Comparison of ENCODE assay signal across 26 cellular contexts in the genomic region with DNA sequence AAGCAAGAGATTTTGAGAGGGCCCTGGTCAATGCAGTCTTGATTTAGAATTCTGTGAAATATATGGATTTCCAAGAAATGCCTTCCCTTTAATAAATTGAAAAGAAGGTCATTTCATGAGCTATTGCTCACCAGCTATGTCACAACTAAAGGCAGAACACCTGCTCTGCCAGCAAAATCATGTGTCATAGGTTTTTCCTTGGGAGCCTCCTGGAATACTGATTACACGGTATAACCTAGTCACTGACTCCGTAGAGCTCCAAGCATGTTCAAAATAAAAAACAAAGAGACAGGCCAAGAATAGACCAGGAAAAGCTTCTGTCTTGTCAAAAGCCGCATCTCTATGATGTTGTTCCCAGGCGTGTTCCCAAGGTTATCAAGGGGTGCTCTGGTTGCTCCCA.
"Had no signal": no experiment of that assay in that cellular context is flagged by ENCODE, and none has a peak within 500 bp of the region (broad histone marks: within the 10 kb centered on the region; RNA-seq: fewer than 3 reads in every experiment).

No MANE protein-coding gene starts in this region.

- H3K4me3 ChIP-seq: heart right ventricle, ovary, skin epidermis, thoracic aorta had no signal

- H3K4me1 Mint-ChIP-seq: activated B cell treated with CpG ODN at 0.5 μM for 24 hours had no signal

- DNase-seq: activated B cell treated with CpG ODN at 0.5 μM for 24 hours; activated CD4-positive, alpha-beta T cell treated with anti-CD3 and anti-CD28 coated beads, Interleukin-2, amount 50 U/mL, for 1 hour; activated CD8-positive, alpha-beta T cell treated with anti-CD3 and anti-CD28 coated beads for 36 hours; activated T-cell treated with anti-CD3 and anti-CD28 coated beads, Interleukin-2, amount 50 U/mL, for 4 hours; anterior cingulate cortex; dermis blood vessel endothelial cell; effector CD4-positive, alpha-beta T cell; erythroblast; foreskin melanocyte; heart right ventricle; left ventricle myocardium superior; ovary; retina; stimulated activated CD4-positive, alpha-beta T cell treated with anti-CD3 and anti-CD28 coated beads, Interleukin-12 subunit alpha, Interleukin-12 subunit beta, amount 100 ng/mL, for 4 hours; stimulated activated CD4-positive, alpha-beta T cell treated with anti-CD3 and anti-CD28 coated beads, Interleukin-4, amount 100 ng/mL, for 1 hour; stimulated activated naive CD8-positive, alpha-beta T cell treated with anti-CD3 and anti-CD28 coated beads, Interleukin-15, Interleukin-2, amounts not matched to agents 100 U/mL and 50 U/mL, for 24 hours; T-cell had no signal

- H3K36me3 ChIP-seq: heart right ventricle, ovary, thoracic aorta had no signal

- H3K27me3 ChIP-seq: ovary had no signal

- H3K27ac Mint-ChIP-seq: activated B cell treated with CpG ODN at 0.5 μM for 24 hours; activated CD8-positive, alpha-beta T cell treated with anti-CD3 and anti-CD28 coated beads for 36 hours; activated naive CD4-positive, alpha-beta T cell treated with anti-CD3 and anti-CD28 coated beads, Interleukin-2, amount 50 U/mL, for 72 hours; activated T-helper 2 cell treated with anti-CD3 and anti-CD28 coated beads, Interferon-gamma antibody, Interleukin-2, Interleukin-4, amounts not matched to agents 10 μg/mL and 5 μg/mL and 100 μg/mL, durations not matched to agents 14 hours and 24 hours and 36 hours; nephron; progenitor cell of endocrine pancreas; T-cell; T-helper 2 cell treated with Interferon-gamma antibody and Interleukin-4, amounts not matched to agents 5 μg/mL and 100 μg/mL, for 36 hours; type B pancreatic cell had no signal

- ATAC-seq: activated CD8-positive, alpha-beta T cell treated with anti-CD3 and anti-CD28 coated beads for 36 hours; activated naive CD4-positive, alpha-beta T cell treated with anti-CD3 and anti-CD28 coated beads, Interleukin-2, amount 50 U/mL, for 72 hours; activated T-cell treated with anti-CD3 and anti-CD28 coated beads, Interleukin-2, amount 50 U/mL, for 4 hours; heart right ventricle; left ventricle myocardium superior; sciatic nerve; stimulated activated naive CD8-positive, alpha-beta T cell treated with anti-CD3 and anti-CD28 coated beads, Interleukin-15, Interleukin-2, amounts not matched to agents 100 U/mL and 50 U/mL, for 24 hours; T-cell had no signal

- H3K4me1 ChIP-seq: heart right ventricle had no signal

- H3K27ac ChIP-seq: heart right ventricle, ovary, thoracic aorta had no signal

- H3K4me3 Mint-ChIP-seq: activated B cell treated with CpG ODN at 0.5 μM for 24 hours; activated CD8-positive, alpha-beta T cell treated with anti-CD3 and anti-CD28 coated beads for 36 hours; activated T-cell treated with anti-CD3 and anti-CD28 coated beads, Interleukin-2, amount 50 U/mL, for 4 hours; nephron; T-cell; T-helper 2 cell treated with Interferon-gamma antibody and Interleukin-4, amounts not matched to agents 5 μg/mL and 100 μg/mL, for 36 hours; type B pancreatic cell had no signal

- H3K36me3 Mint-ChIP-seq: activated naive CD4-positive, alpha-beta T cell treated with anti-CD3 and anti-CD28 coated beads, Interleukin-2, amount 50 U/mL, for 72 hours; T-cell; type B pancreatic cell had no signal

- H3K9me3 ChIP-seq: heart right ventricle, ovary, thoracic aorta had no signal

- H3K9me3 Mint-ChIP-seq: activated B cell treated with CpG ODN at 0.5 μM for 24 hours; activated CD8-positive, alpha-beta T cell treated with anti-CD3 and anti-CD28 coated beads for 36 hours; activated naive CD4-positive, alpha-beta T cell treated with anti-CD3 and anti-CD28 coated beads, Interleukin-2, amount 50 U/mL, for 72 hours; activated T-cell treated with anti-CD3 and anti-CD28 coated beads, Interleukin-2, amount 50 U/mL, for 4 hours; activated T-helper 2 cell treated with anti-CD3 and anti-CD28 coated beads, Interferon-gamma antibody, Interleukin-2, Interleukin-4, amounts not matched to agents 10 μg/mL and 5 μg/mL and 100 μg/mL, durations not matched to agents 14 hours and 24 hours and 36 hours; nephron; T-cell; T-helper 2 cell treated with Interferon-gamma antibody and Interleukin-4, amounts not matched to agents 5 μg/mL and 100 μg/mL, for 36 hours; type B pancreatic cell had no signal
